20 cellular contexts compared by ENCODE assay signal in the genomic region with DNA sequence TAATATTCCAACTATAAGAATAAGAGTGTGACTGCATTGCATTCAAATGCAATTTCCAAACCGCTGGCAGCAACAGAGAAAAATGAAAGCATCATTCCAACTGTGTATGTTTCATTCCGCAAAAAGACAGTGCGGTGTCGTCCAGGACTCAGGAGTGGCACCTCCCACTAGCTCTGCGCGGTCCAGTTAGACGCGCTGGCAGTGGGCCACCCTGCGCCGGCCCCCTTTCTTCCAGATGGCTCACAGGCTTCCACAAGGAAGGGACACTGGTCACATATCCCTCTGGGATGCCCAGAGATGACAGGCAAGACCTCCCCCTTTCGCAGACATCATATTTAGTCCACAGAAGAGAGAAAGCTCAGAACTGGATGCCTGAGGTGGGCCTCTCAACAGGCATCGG.
"Had no signal": no experiment of that assay in that cellular context is flagged by ENCODE, and none has a peak within 500 bp of the region (broad histone marks: within the 10 kb centered on the region; RNA-seq: fewer than 3 reads in every experiment).

No MANE protein-coding gene starts in this region.

- H3K9me3 ChIP-seq: Peyer's patch had no signal

- H3K4me1 ChIP-seq: Peyer's patch had no signal

- H3K4me3 Mint-ChIP-seq: activated B cell treated with CpG ODN at 0.5 μM for 24 hours; activated CD4-positive, alpha-beta memory T cell treated with anti-CD3 and anti-CD28 coated beads, Interleukin-2, amount 10 ng/mL, durations not matched to agents 7 days and 5 days; activated CD4-positive, alpha-beta T cell treated with anti-CD3 and anti-CD28 coated beads, Interleukin-2, amount 10 ng/mL, durations not matched to agents 7 days and 5 days; brain; IgD-negative memory B cell; T-helper 1 cell treated with Interleukin-12 subunit alpha and Interleukin-12 subunit beta and Interleukin-4 antibody, amounts not matched to agents 30 μg/mL and 1 μg/mL, for 36 hours had no signal

- H3K27me3 ChIP-seq: Peyer's patch had no signal

- H3K27ac Mint-ChIP-seq: activated B cell treated with CpG ODN at 0.5 μM for 24 hours; activated CD4-positive, alpha-beta memory T cell treated with anti-CD3 and anti-CD28 coated beads, Interleukin-2, amount 10 ng/mL, durations not matched to agents 7 days and 5 days; activated CD4-positive, alpha-beta T cell treated with anti-CD3 and anti-CD28 coated beads, Interleukin-2, amount 10 ng/mL, durations not matched to agents 7 days and 5 days; brain; T-helper 1 cell treated with Interleukin-12 subunit alpha and Interleukin-12 subunit beta and Interleukin-4 antibody, amounts not matched to agents 30 μg/mL and 1 μg/mL, for 36 hours had no signal

- DNase-seq: activated B cell treated with CpG ODN at 0.5 μM for 24 hours; activated CD4-positive, alpha-beta memory T cell treated with anti-CD3 and anti-CD28 coated beads, Interleukin-2, amount 10 ng/mL, durations not matched to agents 7 days and 5 days; activated CD4-positive, alpha-beta T cell treated with anti-CD3 and anti-CD28 coated beads, Interleukin-2, amount 10 ng/mL, durations not matched to agents 7 days and 5 days; activated CD8-positive, alpha-beta memory T cell treated with anti-CD3 and anti-CD28 coated beads, Interleukin-2, amount 50 U/mL, for 4 hours; activated naive CD4-positive, alpha-beta T cell treated with anti-CD3 and anti-CD28 coated beads, Interleukin-2, amount 50 U/mL, for 16 hours; amygdala; KG1; NCI-H1048; NCI-H146; NCI-H187 treated with DMSO at 0.1 percent for 48 hours; NCI-H2081 treated with DMSO at 0.1 percent for 48 hours; NCI-H446; NCI-H524; SHP77; T1000 had no signal

- H3K4me3 ChIP-seq: Peyer's patch had no signal

- H3K4me1 Mint-ChIP-seq: activated B cell treated with CpG ODN at 0.5 μM for 24 hours; activated CD4-positive, alpha-beta memory T cell treated with anti-CD3 and anti-CD28 coated beads, Interleukin-2, amount 10 ng/mL, durations not matched to agents 7 days and 5 days; activated CD4-positive, alpha-beta T cell treated with anti-CD3 and anti-CD28 coated beads, Interleukin-2, amount 10 ng/mL, durations not matched to agents 7 days and 5 days; brain had no signal

- H3K27me3 Mint-ChIP-seq: activated B cell treated with CpG ODN at 0.5 μM for 24 hours; activated CD4-positive, alpha-beta memory T cell treated with anti-CD3 and anti-CD28 coated beads, Interleukin-2, amount 10 ng/mL, durations not matched to agents 7 days and 5 days; activated CD4-positive, alpha-beta T cell treated with anti-CD3 and anti-CD28 coated beads, Interleukin-2, amount 10 ng/mL, durations not matched to agents 7 days and 5 days; brain; IgD-negative memory B cell had no signal

- H3K27ac ChIP-seq: Peyer's patch, RWPE1 had no signal

- H3K9me3 Mint-ChIP-seq: activated B cell treated with CpG ODN at 0.5 μM for 24 hours; activated CD4-positive, alpha-beta memory T cell treated with anti-CD3 and anti-CD28 coated beads, Interleukin-2, amount 10 ng/mL, durations not matched to agents 7 days and 5 days; activated CD4-positive, alpha-beta T cell treated with anti-CD3 and anti-CD28 coated beads, Interleukin-2, amount 10 ng/mL, durations not matched to agents 7 days and 5 days; brain; IgD-negative memory B cell; T-helper 1 cell treated with Interleukin-12 subunit alpha and Interleukin-12 subunit beta and Interleukin-4 antibody, amounts not matched to agents 30 μg/mL and 1 μg/mL, for 36 hours had no signal
